In genomic region chr2:58240938-58241755, GRCh38 we compare ENCODE assay signal across 8 cellular contexts. TPM values are rescaled to one million over a fixed set of nuclear protein-coding genes. Genes with fewer than 3 reads are reported as not detected.
DNase-seq lines count a peak whose midpoint lies in the region; ATAC-seq and TF ChIP-seq lines count a peak whose summit lies in the region.

Gene FANCL, minus strand, starts transcription at chr2:58241325. Its CDS starts 12 bp downstream, at chr2:58241313.

- peak within 1 kb of the TSS; percentile 80 for H3K4me3 ChIP-seq in BE2C (ENCODE audit: low read depth, low read length)

- H3K36me3 ChIP-seq in BE2C, result no peaks in the 10 kb centered on the region

- H3K9me3 ChIP-seq in BE2C, result no peaks in the 10 kb centered on the region

- peaks cover 3% of the 10 kb centered on the region; the same call in 1 of the 2 replicates for H3K4me1 ChIP-seq in BE2C

- peak; percentile 81 for ATAC-seq in HG03439 (IDR thresholded peaks at IDR 0.05; ENCODE audit: unreplicated experiment)

- no peaks in the 10 kb centered on the region for H3K27me3 ChIP-seq in BE2C

- no peak for TF ChIP-seq CTCF in BE2C (IDR thresholded peaks at IDR 0.05; ENCODE audit: low read depth, low read length)

- peak within 1 kb of the TSS; percentile 88 for H3K27ac ChIP-seq in cingulate gyrus (ENCODE audit: low read depth, low read length)

- peak; percentile 87 for DNase-seq in BE2C
- DNase-seq in GM19238 (ENCODE audit: insufficient read length, low spot score), result peak; percentile 72
- DNase-seq in NCI-H510A (lab: John Stamatoyannopoulos, UW), result peak; percentile 76
- DNase-seq in activated CD4-positive, alpha-beta T cell treated with anti-CD3 and anti-CD28 coated beads for 24 hours (ENCODE audit: low read depth in 2 of 2), result peak; percentile 54 to 76
- peak; percentile 88 for DNase-seq in kidney glomerular epithelial cell (lab: John Stamatoyannopoulos, UW)
- DNase-seq in stimulated activated CD4-positive, alpha-beta T cell treated with anti-CD3 and anti-CD28 coated beads, Interleukin-15, amount 100 ng/mL, for 48 hours (ENCODE audit: low read depth in 2 of 2), result peak; percentile 66 to 68

RNA-seq across cellular contexts. Expression of gene FANCL, which starts in this region (rescaled TPM):
- polyA plus RNA-seq in BE2C (2012; ENCODE audit: insufficient read depth, insufficient read length, low read depth), result 1.3 TPM

Comparison
In these comparisons a context has a peak if more than half of its experiments do, and no peak if none do; other contexts are left out.
1. Peak in every context shown above with its lines: DNase-seq, ATAC-seq, H3K4me3 ChIP-seq and H3K27ac ChIP-seq.